ENCODE assay signal across 1 cellular context in genomic region chr9:89006308-89006707, GRCh38.
TF ChIP-seq lines count a peak whose summit lies in the region.

No MANE protein-coding gene starts in this region.

TF ChIP-seq in IMR-90, 13 proteins besides CTCF, POLR2A, EP300 and RAD21 (continued from another document):
- no peak for TF ChIP-seq USF2 (IDR thresholded peaks at IDR 0.05; ENCODE audit: low read depth, low read length)
- TF ChIP-seq NFE2L2 (IDR thresholded peaks at IDR 0.05; ENCODE audit: low read depth, low read length) = no peak
- TF ChIP-seq CEBPB (IDR thresholded peaks at IDR 0.05; ENCODE audit: low read depth, low read length) = no peak
- no peak for TF ChIP-seq BHLHE40 (IDR thresholded peaks at IDR 0.05; ENCODE audit: low read depth, low read length)
- TF ChIP-seq RCOR1 (IDR thresholded peaks at IDR 0.05; ENCODE audit: insufficient replicate concordance, low read length) = no peak
- TF ChIP-seq MAFK (IDR thresholded peaks at IDR 0.05; ENCODE audit: low read depth, low read length) = no peak
- no peak for TF ChIP-seq RFX5 (IDR thresholded peaks at IDR 0.05; ENCODE audit: low read depth, low read length)
- no peak for TF ChIP-seq SMC3 (IDR thresholded peaks at IDR 0.05; ENCODE audit: low read depth, low read length)
- no peak for TF ChIP-seq CHD1 (IDR thresholded peaks at IDR 0.05; ENCODE audit: low read depth, low read length)
TF ChIP-seq in IMR-90: peak in this region for 0.
